ENCODE assay signal across 8 cellular contexts in genomic region chr5:126808619-126809018, GRCh38. TPM values are rescaled to one million over a fixed set of nuclear protein-coding genes. Genes with fewer than 3 reads are reported as not detected.
A peak's percentile ranks its signal among the peaks of the same experiment; 100 is the strongest.
DNase-seq lines count a peak whose midpoint lies in the region; ATAC-seq and TF ChIP-seq lines count a peak whose summit lies in the region.

No MANE protein-coding gene starts in this region.

- H3K4me3 ChIP-seq in retinal pigment epithelial cell (ENCODE audit: low read length), result no peak overlapping the region

- TF ChIP-seq CTCF in retinal pigment epithelial cell (conservative IDR thresholded peaks at IDR 0.05; ENCODE audit: low read depth, low read length), result peak; percentile 43

- H3K27ac ChIP-seq in caudate nucleus (ENCODE audit: low read depth, low read length), result no peak overlapping the region

- ATAC-seq in GM21825 (IDR thresholded peaks at IDR 0.05; ENCODE audit: unreplicated experiment), result no peak

- peak; percentile 11 for DNase-seq in NCI-H2196 (lab: John Stamatoyannopoulos, UW; ENCODE audit: unreplicated experiment)
- DNase-seq in NCI-H2196 treated with DMSO at 0.1 percent for 48 hours (lab: John Stamatoyannopoulos, UW; ENCODE audit: unreplicated experiment), result no peak
- DNase-seq in H4 (ENCODE audit: low spot score), result peak; percentile 18
- peak; percentile 51 for DNase-seq in RKO (ENCODE audit: low spot score)
- peak; percentile 40 for DNase-seq in fibroblast of gingiva (ENCODE audit: low read depth)
- DNase-seq in retinal pigment epithelial cell (ENCODE audit: low read depth), result no peak
- no peak for DNase-seq in caudate nucleus (lab: John Stamatoyannopoulos, UW)

RNA-seq across cellular contexts. Expression of gene LMNB1, which starts 31.7 kb away (rescaled TPM):
- 138 and 151 TPM in 2 replicates for total RNA-seq in H4 (2014; rRNA removed; shearing (Covaris generic))

Comparison
In these comparisons a context has a peak if more than half of its experiments do, and no peak if none do; other contexts are left out.
1. DNase-seq: peak in NCI-H2196 (single experiment), H4 (single experiment), RKO (single experiment) and fibroblast of gingiva (single experiment); none in NCI-H2196 treated with DMSO at 0.1 percent for 48 hours (single experiment), retinal pigment epithelial cell (single experiment) and caudate nucleus (0 of 61).